ENCODE assay signal across 23 cellular contexts in genomic region chr11:46737699-46738098, GRCh38. TPM values are rescaled to one million over a fixed set of nuclear protein-coding genes. Genes with fewer than 3 reads are reported as not detected.
"Had no signal": no experiment of that assay in that cellular context is flagged by ENCODE, and none has a peak within 500 bp of the region (broad histone marks: within the 10 kb centered on the region; RNA-seq: fewer than 3 reads in every experiment).

No MANE protein-coding gene starts in this region.

- DNase-seq: esophagus squamous epithelium; foreskin fibroblast; left colon; mesendoderm; naive thymus-derived CD4-positive, alpha-beta T cell; nephron progenitor cell; pancreas; psoas muscle; retina; sigmoid colon; stimulated activated CD4-positive, alpha-beta T cell treated with anti-CD3 and anti-CD28 coated beads, Interleukin-12 subunit alpha, Interleukin-12 subunit beta, amount 100 ng/mL, for 4 hours; tibial artery; upper lobe of left lung; uterus had no signal

- H3K9me3 ChIP-seq: esophagus squamous epithelium, gastroesophageal sphincter, pancreas, psoas muscle, sigmoid colon, tibial artery, upper lobe of left lung, uterus had no signal

- H3K4me1 ChIP-seq: esophagus squamous epithelium, gastroesophageal sphincter, pancreas, psoas muscle, sigmoid colon, upper lobe of left lung, uterus had no signal

- H3K27ac ChIP-seq: esophagus squamous epithelium, gastroesophageal sphincter, pancreas, psoas muscle, sigmoid colon, skin epidermis, upper lobe of left lung, uterus had no signal

- H3K27me3 Mint-ChIP-seq: dendritic cell treated with granulocyte-macrophage colony-stimulating factor and Interleukin-4, amounts not matched to agents 40 ng/mL and 50 ng/mL, for 4 days; naive thymus-derived CD4-positive, alpha-beta T cell; stimulated activated memory B cell treated with anti-CD40 and anti-IgM and Interleukin-4, amounts not matched to agents 10 μg/mL and 1 μg/mL and 100 μg/mL, for 72 hours; stimulated activated naive CD8-positive, alpha-beta T cell treated with anti-CD3 and anti-CD28 coated beads, Interleukin-15, Interleukin-2, amounts not matched to agents 100 ng/mL and 50 ng/mL, for 24 hours had no signal

- H3K27me3 ChIP-seq: esophagus squamous epithelium, gastroesophageal sphincter, pancreas, sigmoid colon, tibial artery, upper lobe of left lung, uterus had no signal

- ATAC-seq: gastroesophageal sphincter; left colon; naive thymus-derived CD4-positive, alpha-beta T cell; pancreas; psoas muscle; stimulated activated memory B cell treated with anti-CD40 and anti-IgM and Interleukin-4, amounts not matched to agents 10 μg/mL and 1 μg/mL and 100 μg/mL, for 72 hours had no signal

- H3K4me3 Mint-ChIP-seq: dendritic cell treated with granulocyte-macrophage colony-stimulating factor and Interleukin-4, amounts not matched to agents 40 ng/mL and 50 ng/mL, for 4 days; naive thymus-derived CD4-positive, alpha-beta T cell; nephron progenitor cell; stimulated activated memory B cell treated with anti-CD40 and anti-IgM and Interleukin-4, amounts not matched to agents 10 μg/mL and 1 μg/mL and 100 μg/mL, for 72 hours; stimulated activated naive CD8-positive, alpha-beta T cell treated with anti-CD3 and anti-CD28 coated beads, Interleukin-15, Interleukin-2, amounts not matched to agents 100 ng/mL and 50 ng/mL, for 24 hours had no signal

- H3K4me3 ChIP-seq: esophagus squamous epithelium, gastroesophageal sphincter, pancreas, psoas muscle, sigmoid colon, skin epidermis, tibial artery, upper lobe of left lung, uterus had no signal

- H3K36me3 ChIP-seq: uterus had no signal

- H3K4me1 Mint-ChIP-seq: naive thymus-derived CD4-positive, alpha-beta T cell; nephron progenitor cell; stimulated activated memory B cell treated with anti-CD40 and anti-IgM and Interleukin-4, amounts not matched to agents 10 μg/mL and 1 μg/mL and 100 μg/mL, for 72 hours had no signal

- H3K9me3 Mint-ChIP-seq: dendritic cell treated with granulocyte-macrophage colony-stimulating factor and Interleukin-4, amounts not matched to agents 40 ng/mL and 50 ng/mL, for 4 days; nephron progenitor cell; stimulated activated memory B cell treated with anti-CD40 and anti-IgM and Interleukin-4, amounts not matched to agents 10 μg/mL and 1 μg/mL and 100 μg/mL, for 72 hours; stimulated activated naive CD8-positive, alpha-beta T cell treated with anti-CD3 and anti-CD28 coated beads, Interleukin-15, Interleukin-2, amounts not matched to agents 100 ng/mL and 50 ng/mL, for 24 hours had no signal

- H3K27ac Mint-ChIP-seq: dendritic cell treated with granulocyte-macrophage colony-stimulating factor and Interleukin-4, amounts not matched to agents 40 ng/mL and 50 ng/mL, for 4 days; naive thymus-derived CD4-positive, alpha-beta T cell; nephron progenitor cell; stimulated activated memory B cell treated with anti-CD40 and anti-IgM and Interleukin-4, amounts not matched to agents 10 μg/mL and 1 μg/mL and 100 μg/mL, for 72 hours; stimulated activated naive CD8-positive, alpha-beta T cell treated with anti-CD3 and anti-CD28 coated beads, Interleukin-15, Interleukin-2, amounts not matched to agents 100 ng/mL and 50 ng/mL, for 24 hours had no signal

RNA-seq across cellular contexts. Expression of gene F2, which starts 18.7 kb away (rescaled TPM):
- total RNA-seq: kidney epithelial cell, left colon, lung microvascular endothelial cell, mononuclear cell, temporal lobe had no signal
